Comparison of ENCODE assay signal across 1 cellular context in genomic region chr6:108684809-108685329, GRCh38.
TF ChIP-seq lines count a peak whose summit lies in the region.

No MANE protein-coding gene starts in this region.

TF ChIP-seq in HEK293, 187 proteins besides CTCF, POLR2A, EP300 and RAD21 (continued from another document and continues in another):
- TF ChIP-seq ZNF433 (tag by site-specific recombination; IDR thresholded peaks at IDR 0.05; ENCODE audit: low read depth) (no peak), ZNF626 (tag by site-specific recombination; IDR thresholded peaks at IDR 0.05) (no peak), ZNF24 (tag by site-specific recombination; IDR thresholded peaks at IDR 0.05) (peak; percentile 44; the same call in 1 of the 2 replicates), ZNF654 (tag by site-specific recombination; IDR thresholded peaks at IDR 0.05; ENCODE audit: low read depth) (no peak), ZNF501 (tag by site-specific recombination; IDR thresholded peaks at IDR 0.05) (peak; percentile 47; the same call in 1 of the 2 replicates), PRDM4 (tag by site-specific recombination; IDR thresholded peaks at IDR 0.05) (peak; percentile 95), ZNF157 (tag by site-specific recombination; IDR thresholded peaks at IDR 0.05) (no peak), HOXD13 (CRISPR knock-in tag; IDR thresholded peaks at IDR 0.05; ENCODE audit: borderline replicate concordance) (peak; percentile 53; the same call in 1 of the 2 replicates), ZNF596 (tag by site-specific recombination; IDR thresholded peaks at IDR 0.05) (no peak), ZNF624 (tag by site-specific recombination; IDR thresholded peaks at IDR 0.05) (no peak), ZFP3 (tag by site-specific recombination; IDR thresholded peaks at IDR 0.05; ENCODE audit: low read depth) (no peak), KLF10 (tag by site-specific recombination; IDR thresholded peaks at IDR 0.05) (0 out of 2 replicates have a peak, but pooled peaks have one; percentile 29), ZSCAN30 (tag by site-specific recombination; IDR thresholded peaks at IDR 0.05) (no peak), REST (tag by site-specific recombination; IDR thresholded peaks at IDR 0.05) (no peak), ZNF184 (tag by site-specific recombination; IDR thresholded peaks at IDR 0.05) (0 out of 2 replicates have a peak, but pooled peaks have one; percentile 8), ZNF561 (tag by site-specific recombination; IDR thresholded peaks at IDR 0.05; ENCODE audit: borderline replicate concordance) (no peak), ZSCAN23 (tag by site-specific recombination; IDR thresholded peaks at IDR 0.05) (no peak), ZNF362 (tag by site-specific recombination; IDR thresholded peaks at IDR 0.05) (no peak), ATF2 (tag by site-specific recombination; IDR thresholded peaks at IDR 0.05; ENCODE audit: low read depth) (0 out of 2 replicates have a peak, but pooled peaks have one; percentile 7), ZNF37A (tag by site-specific recombination; IDR thresholded peaks at IDR 0.05) (no peak), ZBTB8A (tag by site-specific recombination; IDR thresholded peaks at IDR 0.05) (no peak), SCRT2 (tag by site-specific recombination; IDR thresholded peaks at IDR 0.05) (peak; percentile 68), ZNF639 (tag by site-specific recombination; IDR thresholded peaks at IDR 0.05) (peak; percentile 65; the same call in 1 of the 2 replicates), ZNF324 (tag by site-specific recombination; IDR thresholded peaks at IDR 0.05) (peak; percentile 47; the same call in 1 of the 2 replicates), PBX3 (CRISPR knock-in tag; IDR thresholded peaks at IDR 0.05) (no peak), ZNF558 (tag by site-specific recombination; IDR thresholded peaks at IDR 0.05) (no peak), ZNF580 (tag by site-specific recombination; IDR thresholded peaks at IDR 0.05) (no peak), ZNF292 (tag by site-specific recombination; IDR thresholded peaks at IDR 0.05; ENCODE audit: borderline replicate concordance, low read depth) (no peak), ZNF398 (tag by site-specific recombination; IDR thresholded peaks at IDR 0.05) (peak; percentile 38; the same call in 1 of the 2 replicates), ZFP37 (tag by site-specific recombination; IDR thresholded peaks at IDR 0.05) (no peak), ZIC2 (tag by site-specific recombination; IDR thresholded peaks at IDR 0.05) (no peak), ZFHX2 (tag by site-specific recombination; conservative IDR thresholded peaks at IDR 0.05) (no peak), GFI1B (tag by site-specific recombination; IDR thresholded peaks at IDR 0.05) (0 out of 2 replicates have a peak, but pooled peaks have one; percentile 28), ZNF416 (tag by site-specific recombination; IDR thresholded peaks at IDR 0.05) (no peak), ZNF426 (tag by site-specific recombination; IDR thresholded peaks at IDR 0.05) (no peak), ZNF23 (tag by site-specific recombination; IDR thresholded peaks at IDR 0.05; ENCODE audit: borderline replicate concordance) (no peak), ZEB2 (tag by site-specific recombination; IDR thresholded peaks at IDR 0.05) (peak; percentile 79), HOXA7 (CRISPR knock-in tag; IDR thresholded peaks at IDR 0.05; ENCODE audit: borderline replicate concordance) (no peak), ZNF488 (tag by site-specific recombination; IDR thresholded peaks at IDR 0.05) (no peak), ZNF600 (tag by site-specific recombination; IDR thresholded peaks at IDR 0.05) (peak; percentile 56), ZSCAN5A (tag by site-specific recombination; IDR thresholded peaks at IDR 0.05) (no peak), IKZF3 (tag by site-specific recombination; IDR thresholded peaks at IDR 0.05) (0 out of 2 replicates have a peak, but pooled peaks have one; percentile 34), YY2 (tag by site-specific recombination; IDR thresholded peaks at IDR 0.05) (no peak; the same call in 1 of the 2 replicates)
